In the genomic region with DNA sequence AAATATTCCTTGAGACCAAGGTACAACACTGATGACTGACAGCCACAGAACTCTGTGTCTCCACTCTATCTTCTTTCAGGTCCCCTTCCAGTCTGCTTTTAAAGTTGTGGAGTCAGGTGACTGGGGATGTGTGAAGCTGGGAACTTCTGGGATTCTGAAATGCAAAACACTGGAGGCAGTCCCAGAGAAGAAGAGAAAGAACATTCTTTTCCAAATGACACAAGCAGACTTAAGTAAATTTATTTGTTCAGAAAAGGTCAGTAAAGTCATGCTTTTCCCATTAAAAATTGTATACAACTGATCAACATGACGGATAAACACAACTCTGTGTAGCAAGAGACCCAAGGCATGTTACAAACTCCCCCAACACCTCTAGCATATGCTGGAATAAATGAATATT, we compare ENCODE assay signal across 18 cellular contexts.
A peak's percentile ranks its signal among the peaks of the same experiment; 100 is the strongest.
DNase-seq lines count a peak whose midpoint lies in the region; ATAC-seq, FAIRE-seq and TF ChIP-seq lines count a peak whose summit lies in the region.
"Had no signal": no experiment of that assay in that cellular context is flagged by ENCODE, and none has a peak within 500 bp of the region (broad histone marks: within the 10 kb centered on the region; RNA-seq: fewer than 3 reads in every experiment).

No MANE protein-coding gene starts in this region.

- no TSS peak for BruUV-seq in HepG2 (replicated peaks; lab: Mats Ljungman, UMichigan)

- H3K27ac ChIP-seq in RWPE2 (ENCODE audit: poor library complexity, severe bottlenecking) (peak overlapping the region; percentile 100), esophagus squamous epithelium (peak overlapping the region; percentile 47 to 77 (median 73)), suprapubic skin (peak overlapping the region; percentile 75), HepG2 (ENCODE audit: extremely low read length, insufficient read depth, low read length) (no peak overlapping the region)

- H3K36me3 ChIP-seq in RWPE2 (ENCODE audit: low read depth) (0 out of 2 replicates have a peak, but pooled peaks cover 4% of the 10 kb centered on the region), esophagus squamous epithelium (no peaks in the 10 kb centered on the region), suprapubic skin (no peaks in the 10 kb centered on the region), HepG2 (replicated peaks in 1 of 2; ENCODE audit: control insufficient read depth in 1 of 2, insufficient read depth in 2 of 2, low read length in 2 of 2) (no peaks in the 10 kb centered on the region)

- TF ChIP-seq POLR2A in esophagus squamous epithelium (IDR thresholded peaks at IDR 0.05) (no peak), suprapubic skin (IDR thresholded peaks at IDR 0.05) (no peak), HepG2 (IDR thresholded peaks at IDR 0.05; ENCODE audit: insufficient read depth in 1 of 2, low read depth in 2 of 2, low read length in 2 of 2) (no peak)

- H3K27me3 Mint-ChIP-seq in nephron (ENCODE audit: low read depth): no peaks in the 10 kb centered on the region
- H3K27me3 Mint-ChIP-seq: activated CD4-positive, alpha-beta T cell treated with anti-CD3 and anti-CD28 coated beads, Interleukin-2, amount 10 ng/mL, durations not matched to agents 24 days and 14 days; activated naive CD4-positive, alpha-beta T cell treated with anti-CD3 and anti-CD28 coated beads, Interleukin-2, amount 50 U/mL, for 24 hours had no signal

- H3K4me1 ChIP-seq in RWPE2 (ENCODE audit: insufficient read depth, poor library complexity, severe bottlenecking): peaks cover 66% of the 10 kb centered on the region
- H3K4me1 ChIP-seq in esophagus squamous epithelium: peaks cover 3 to 88% (median 22%) of the 10 kb centered on the region in 3 donors
- peaks cover 82% of the 10 kb centered on the region for H3K4me1 ChIP-seq in suprapubic skin
- peaks cover 9% of the 10 kb centered on the region for H3K4me1 ChIP-seq in HepG2 (ENCODE audit: insufficient read depth, low read length)

- intact Hi-C loops in esophagus squamous epithelium (cut with DNase I): loop anchor here (10.0 kb wide), 1 partner anchor 47 kb away; no protein-coding TSS in a partner anchor
- intact Hi-C loops in HepG2 (cut with micrococcal nuclease; ENCODE audit: unreplicated experiment): no loop called here

- TF ChIP-seq CTCF in RWPE2 (IDR thresholded peaks at IDR 0.05; ENCODE audit: poor library complexity, severe bottlenecking) (no peak), esophagus squamous epithelium (IDR thresholded peaks at IDR 0.05) (no peak), nephron (IDR thresholded peaks at IDR 0.05; ENCODE audit: unreplicated experiment in 3 of 3) (no peak), suprapubic skin (IDR thresholded peaks at IDR 0.05) (no peak), HepG2 (CRISPR knock-in tag; IDR thresholded peaks at IDR 0.05) (no peak)

- H3K9me3 ChIP-seq in RWPE2 (ENCODE audit: severe bottlenecking) (no peaks in the 10 kb centered on the region), esophagus squamous epithelium (no peaks in the 10 kb centered on the region), suprapubic skin (no peaks in the 10 kb centered on the region), HepG2 (ENCODE audit: low read length) (no peaks in the 10 kb centered on the region)
- H3K9me3 ChIP-seq: body of pancreas had no signal

- no peak for TF ChIP-seq EP300 in suprapubic skin (IDR thresholded peaks at IDR 0.05)
- no peak for TF ChIP-seq EP300 in HepG2 (IDR thresholded peaks at IDR 0.05; ENCODE audit: low read depth in 2 of 2, low read length in 2 of 2)
- TF ChIP-seq EP300 in HepG2 (CRISPR knock-in tag; IDR thresholded peaks at IDR 0.05; ENCODE audit: borderline replicate concordance): no peak

- no peak overlapping the region for H2AFZ ChIP-seq in HepG2 (ENCODE audit: low read length)

- peak overlapping the region; percentile 83 to 96 (median 90) for H3K27ac Mint-ChIP-seq in nephron
- H3K27ac Mint-ChIP-seq: activated CD4-positive, alpha-beta T cell treated with anti-CD3 and anti-CD28 coated beads, Interleukin-2, amount 10 ng/mL, durations not matched to agents 24 days and 14 days; activated naive CD4-positive, alpha-beta T cell treated with anti-CD3 and anti-CD28 coated beads, Interleukin-2, amount 50 U/mL, for 24 hours; CD8-positive, alpha-beta T cell had no signal

- no peak for TF ChIP-seq RAD21 in HepG2 (CRISPR knock-in tag; IDR thresholded peaks at IDR 0.05)

- no peaks in the 10 kb centered on the region for H3K9me3 Mint-ChIP-seq in nephron
- H3K9me3 Mint-ChIP-seq: activated CD4-positive, alpha-beta T cell treated with anti-CD3 and anti-CD28 coated beads, Interleukin-2, amount 10 ng/mL, durations not matched to agents 24 days and 14 days; activated naive CD4-positive, alpha-beta T cell treated with anti-CD3 and anti-CD28 coated beads, Interleukin-2, amount 50 U/mL, for 24 hours; CD8-positive, alpha-beta T cell had no signal

- H3K9ac ChIP-seq in HepG2 (ENCODE audit: insufficient read depth, low read depth, low read length): no peak overlapping the region

- H3K36me3 Mint-ChIP-seq in nephron (ENCODE audit: low read depth): peaks cover 3% of the 10 kb centered on the region
- H3K36me3 Mint-ChIP-seq: CD8-positive, alpha-beta T cell had no signal

- no peak overlapping the region for H3K4me3 Mint-ChIP-seq in nephron
- H3K4me3 Mint-ChIP-seq: activated CD4-positive, alpha-beta T cell treated with anti-CD3 and anti-CD28 coated beads, Interleukin-2, amount 10 ng/mL, durations not matched to agents 24 days and 14 days; activated naive CD4-positive, alpha-beta T cell treated with anti-CD3 and anti-CD28 coated beads, Interleukin-2, amount 50 U/mL, for 24 hours; CD8-positive, alpha-beta T cell had no signal

- H3K4me1 Mint-ChIP-seq in nephron: peaks cover 95% of the 10 kb centered on the region

- FAIRE-seq in HepG2 (lab: Jason Lieb, UNC): no peak
- FAIRE-seq: TTC549, urothelium cell line had no signal

- no peak overlapping the region for H3K4me2 ChIP-seq in HepG2 (ENCODE audit: low read depth, low read length)

- H4K20me1 ChIP-seq in HepG2 (ENCODE audit: insufficient read depth, low read length): no peaks in the 10 kb centered on the region

- ATAC-seq in RWPE2 (ENCODE audit: low read depth) (no peak), HG03135 (IDR thresholded peaks at IDR 0.05; ENCODE audit: unreplicated experiment) (no peak), HepG2 (no peak)
- ATAC-seq: body of pancreas; CD8-positive, alpha-beta T cell had no signal

- no peaks in the 10 kb centered on the region for H3K27me3 ChIP-seq in RWPE2 (ENCODE audit: insufficient read depth, poor library complexity, severe bottlenecking)
- H3K27me3 ChIP-seq in esophagus squamous epithelium: no peaks in the 10 kb centered on the region
- no peaks in the 10 kb centered on the region for H3K27me3 ChIP-seq in suprapubic skin
- peaks cover 0 to 21% of the 10 kb centered on the region in 2 experiments; a peak in 2 of 5 replicates for H3K27me3 ChIP-seq in HepG2 (ENCODE audit: control insufficient read depth in 1 of 2, insufficient read depth in 2 of 2, low read length in 2 of 2)
- H3K27me3 ChIP-seq: body of pancreas had no signal

- in situ Hi-C loops in HepG2 (cut with HindIII; ENCODE audit: extremely low pct_ligation_motif_present, low pct_unique_long_range_greater_than_20kb): no loop called here

- DNase-seq in RWPE2 (ENCODE audit: low spot score) (no peak), esophagus squamous epithelium (lab: John Stamatoyannopoulos, UW) (no peak), suprapubic skin (ENCODE audit: low spot score in 2 of 2) (no peak), middle frontal gyrus (ENCODE audit: extremely low spot score, low spot score) (no peak), HepG2 (ENCODE audit: low spot score) (no peak)
- no peak for DNase-seq in stimulated activated CD4-positive, alpha-beta T cell treated with anti-CD3 and anti-CD28 coated beads, Interleukin-4, amount 100 ng/mL, for 1 hour
- DNase-seq: activated CD4-positive, alpha-beta T cell treated with anti-CD3 and anti-CD28 coated beads, Interleukin-2, amount 10 ng/mL, durations not matched to agents 24 days and 14 days; body of pancreas; CD8-positive, alpha-beta T cell; dermis blood vessel endothelial cell; DMS79 treated with DMSO at 0.1 percent for 48 hours; hippocampal formation; NCI-H1436 treated with DMSO at 0.1 percent for 48 hours had no signal

- CTCF ChIA-PET in HepG2 (lab: Yijun Ruan, JAX; ENCODE audit: low intra/inter-chr PET ratio, low total read pairs): no interaction called here

- H3K4me3 ChIP-seq in RWPE2 (ENCODE audit: severe bottlenecking) (no peak overlapping the region), esophagus squamous epithelium (no peak overlapping the region), suprapubic skin (no peak overlapping the region), HepG2 (replicated peaks in 1 of 3; ENCODE audit: insufficient read depth in 1 of 3, low read depth in 2 of 3, low read length in 3 of 3) (no peak overlapping the region)
- H3K4me3 ChIP-seq: body of pancreas had no signal

- 0 to 32% methylated on average over 1 of the region's 1 CpG for WGBS in esophagus squamous epithelium, 2 donors
- 27% methylated on average over 1 of the region's 1 CpG for WGBS in suprapubic skin
- 0% methylated on average over 1 of the region's 1 CpG for WGBS in HepG2 (ENCODE audit: low lambda C conversion rate)

- POLR2A ChIA-PET in HepG2 (lab: Yijun Ruan, JAX): no interaction called here

- no peaks in the 10 kb centered on the region for H3K79me2 ChIP-seq in HepG2 (ENCODE audit: insufficient read depth, low read length)

TF ChIP-seq in HepG2, 621 proteins besides CTCF, POLR2A, EP300 and RAD21:
- no peak for TF ChIP-seq SIX4 (CRISPR knock-in tag; IDR thresholded peaks at IDR 0.05)
- TF ChIP-seq, protein P1, sequence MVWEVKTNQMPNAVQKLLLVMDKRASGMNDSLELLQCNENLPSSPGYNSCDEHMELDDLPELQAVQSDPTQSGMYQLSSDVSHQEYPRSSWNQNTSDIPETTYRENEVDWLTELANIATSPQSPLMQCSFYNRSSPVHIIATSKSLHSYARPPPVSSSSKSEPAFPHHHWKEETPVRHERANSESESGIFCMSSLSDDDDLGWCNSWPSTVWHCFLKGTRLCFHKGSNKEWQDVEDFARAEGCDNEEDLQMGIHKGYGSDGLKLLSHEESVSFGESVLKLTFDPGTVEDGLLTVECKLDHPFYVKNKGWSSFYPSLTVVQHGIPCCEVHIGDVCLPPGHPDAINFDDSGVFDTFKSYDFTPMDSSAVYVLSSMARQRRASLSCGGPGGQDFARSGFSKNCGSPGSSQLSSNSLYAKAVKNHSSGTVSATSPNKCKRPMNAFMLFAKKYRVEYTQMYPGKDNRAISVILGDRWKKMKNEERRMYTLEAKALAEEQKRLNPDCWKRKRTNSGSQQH (CRISPR knock-in tag; IDR thresholded peaks at IDR 0.05; ENCODE audit: low read depth): no peak
